ENCODE assay signal across 27 cellular contexts in genomic region chr5:130799015-130799414, GRCh38.
"Had no signal": no experiment of that assay in that cellular context is flagged by ENCODE, and none has a peak within 500 bp of the region (broad histone marks: within the 10 kb centered on the region; RNA-seq: fewer than 3 reads in every experiment).

No MANE protein-coding gene starts in this region.

- H3K27me3 ChIP-seq: colonic mucosa, esophagus muscularis mucosa, esophagus squamous epithelium, foreskin keratinocyte, gastrocnemius medialis, gastroesophageal sphincter, heart left ventricle, heart right ventricle had no signal

- H3K4me1 ChIP-seq: colonic mucosa, esophagus muscularis mucosa, esophagus squamous epithelium, gastrocnemius medialis, gastroesophageal sphincter, heart left ventricle, heart right ventricle had no signal

- H3K27ac ChIP-seq: colonic mucosa, coronary artery, dorsolateral prefrontal cortex, epithelial cell of prostate, esophagus muscularis mucosa, esophagus squamous epithelium, foreskin keratinocyte, gastrocnemius medialis, gastroesophageal sphincter, heart left ventricle, heart right ventricle had no signal

- H3K36me3 ChIP-seq: colonic mucosa, esophagus muscularis mucosa, esophagus squamous epithelium, gastrocnemius medialis, gastroesophageal sphincter, heart left ventricle, heart right ventricle had no signal

- DNase-seq: colonic mucosa; cortex of kidney; dermis blood vessel endothelial cell; dorsolateral prefrontal cortex; effector CD4-positive, alpha-beta T cell; effector CD8-positive, alpha-beta T cell; effector memory CD4-positive, alpha-beta T cell; effector memory CD8-positive, alpha-beta T cell; endodermal cell; erythroblast; esophagus squamous epithelium; foreskin fibroblast; foreskin keratinocyte; foreskin melanocyte; gastrocnemius medialis; glutamatergic neuron; head of caudate nucleus; heart left ventricle; heart right ventricle had no signal

- FAIRE-seq: endometrium, endothelial cell of umbilical vein, frontal cortex had no signal

- H3K4me3 ChIP-seq: colonic mucosa, coronary artery, dorsolateral prefrontal cortex, esophagus muscularis mucosa, esophagus squamous epithelium, gastrocnemius medialis, gastroesophageal sphincter, heart left ventricle, heart right ventricle had no signal

- H3K9me3 ChIP-seq: colonic mucosa, esophagus squamous epithelium had no signal

- ATAC-seq: effector memory CD8-positive, alpha-beta T cell; esophagus mucosa; foreskin keratinocyte; gastrocnemius medialis; gastroesophageal sphincter; heart left ventricle; heart right ventricle had no signal
